In the genomic region with DNA sequence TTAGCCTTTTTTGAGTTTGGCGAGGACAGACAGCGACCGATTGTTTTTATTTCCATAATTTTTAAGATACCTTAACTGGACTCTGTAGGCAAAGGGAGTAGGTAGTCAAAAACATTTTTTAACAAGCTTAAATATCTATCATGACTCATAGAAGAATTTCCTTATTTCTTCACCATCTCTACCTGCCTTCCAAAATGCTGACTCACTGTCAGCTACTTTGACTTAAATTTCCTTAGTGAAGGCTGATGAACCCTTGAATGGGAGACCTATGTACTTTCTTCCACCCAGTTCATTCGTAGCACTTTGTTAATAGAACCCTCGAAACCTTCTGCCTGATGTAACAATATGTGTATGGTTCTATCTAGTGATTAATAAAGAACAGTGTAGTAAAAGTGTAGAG, we compare ENCODE assay signal across 1 cellular context.
A peak's percentile ranks its signal among the peaks of the same experiment; 100 is the strongest.
TF ChIP-seq lines count a peak whose summit lies in the region.

No MANE protein-coding gene starts in this region.

TF ChIP-seq in H1, 55 proteins besides CTCF, POLR2A, EP300 and RAD21:
- TF ChIP-seq, protein P1, sequence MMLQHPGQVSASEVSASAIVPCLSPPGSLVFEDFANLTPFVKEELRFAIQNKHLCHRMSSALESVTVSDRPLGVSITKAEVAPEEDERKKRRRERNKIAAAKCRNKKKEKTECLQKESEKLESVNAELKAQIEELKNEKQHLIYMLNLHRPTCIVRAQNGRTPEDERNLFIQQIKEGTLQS (IDR thresholded peaks at IDR 0.05; ENCODE audit: insufficient read depth, low read depth, low read length) = no peak
- TF ChIP-seq SP2 (IDR thresholded peaks at IDR 0.05; ENCODE audit: low read length) (no peak), KDM5A (IDR thresholded peaks at IDR 0.05; ENCODE audit: low read length) (no peak), BACH1 (IDR thresholded peaks at IDR 0.05; ENCODE audit: low read length) (peak; percentile 91), SIRT6 (IDR thresholded peaks at IDR 0.05; ENCODE audit: low read length) (no peak), MAFK (IDR thresholded peaks at IDR 0.05; ENCODE audit: low read depth, low read length) (peak; percentile 88), BRCA1 (IDR thresholded peaks at IDR 0.05; ENCODE audit: low read depth, low read length) (no peak), RFX5 (IDR thresholded peaks at IDR 0.05; ENCODE audit: borderline replicate concordance, low read depth, low read length) (no peak), NANOG (IDR thresholded peaks at IDR 0.05; ENCODE audit: insufficient read depth, low read depth, low read length, poor library complexity, severe bottlenecking) (no peak), JUND (IDR thresholded peaks at IDR 0.05; ENCODE audit: low read length) (no peak), FOSL1 (IDR thresholded peaks at IDR 0.05; ENCODE audit: insufficient read depth, low read depth, low read length) (no peak), CEBPB (IDR thresholded peaks at IDR 0.05; ENCODE audit: low read depth, low read length) (no peak)
- TF ChIP-seq, protein P2, sequence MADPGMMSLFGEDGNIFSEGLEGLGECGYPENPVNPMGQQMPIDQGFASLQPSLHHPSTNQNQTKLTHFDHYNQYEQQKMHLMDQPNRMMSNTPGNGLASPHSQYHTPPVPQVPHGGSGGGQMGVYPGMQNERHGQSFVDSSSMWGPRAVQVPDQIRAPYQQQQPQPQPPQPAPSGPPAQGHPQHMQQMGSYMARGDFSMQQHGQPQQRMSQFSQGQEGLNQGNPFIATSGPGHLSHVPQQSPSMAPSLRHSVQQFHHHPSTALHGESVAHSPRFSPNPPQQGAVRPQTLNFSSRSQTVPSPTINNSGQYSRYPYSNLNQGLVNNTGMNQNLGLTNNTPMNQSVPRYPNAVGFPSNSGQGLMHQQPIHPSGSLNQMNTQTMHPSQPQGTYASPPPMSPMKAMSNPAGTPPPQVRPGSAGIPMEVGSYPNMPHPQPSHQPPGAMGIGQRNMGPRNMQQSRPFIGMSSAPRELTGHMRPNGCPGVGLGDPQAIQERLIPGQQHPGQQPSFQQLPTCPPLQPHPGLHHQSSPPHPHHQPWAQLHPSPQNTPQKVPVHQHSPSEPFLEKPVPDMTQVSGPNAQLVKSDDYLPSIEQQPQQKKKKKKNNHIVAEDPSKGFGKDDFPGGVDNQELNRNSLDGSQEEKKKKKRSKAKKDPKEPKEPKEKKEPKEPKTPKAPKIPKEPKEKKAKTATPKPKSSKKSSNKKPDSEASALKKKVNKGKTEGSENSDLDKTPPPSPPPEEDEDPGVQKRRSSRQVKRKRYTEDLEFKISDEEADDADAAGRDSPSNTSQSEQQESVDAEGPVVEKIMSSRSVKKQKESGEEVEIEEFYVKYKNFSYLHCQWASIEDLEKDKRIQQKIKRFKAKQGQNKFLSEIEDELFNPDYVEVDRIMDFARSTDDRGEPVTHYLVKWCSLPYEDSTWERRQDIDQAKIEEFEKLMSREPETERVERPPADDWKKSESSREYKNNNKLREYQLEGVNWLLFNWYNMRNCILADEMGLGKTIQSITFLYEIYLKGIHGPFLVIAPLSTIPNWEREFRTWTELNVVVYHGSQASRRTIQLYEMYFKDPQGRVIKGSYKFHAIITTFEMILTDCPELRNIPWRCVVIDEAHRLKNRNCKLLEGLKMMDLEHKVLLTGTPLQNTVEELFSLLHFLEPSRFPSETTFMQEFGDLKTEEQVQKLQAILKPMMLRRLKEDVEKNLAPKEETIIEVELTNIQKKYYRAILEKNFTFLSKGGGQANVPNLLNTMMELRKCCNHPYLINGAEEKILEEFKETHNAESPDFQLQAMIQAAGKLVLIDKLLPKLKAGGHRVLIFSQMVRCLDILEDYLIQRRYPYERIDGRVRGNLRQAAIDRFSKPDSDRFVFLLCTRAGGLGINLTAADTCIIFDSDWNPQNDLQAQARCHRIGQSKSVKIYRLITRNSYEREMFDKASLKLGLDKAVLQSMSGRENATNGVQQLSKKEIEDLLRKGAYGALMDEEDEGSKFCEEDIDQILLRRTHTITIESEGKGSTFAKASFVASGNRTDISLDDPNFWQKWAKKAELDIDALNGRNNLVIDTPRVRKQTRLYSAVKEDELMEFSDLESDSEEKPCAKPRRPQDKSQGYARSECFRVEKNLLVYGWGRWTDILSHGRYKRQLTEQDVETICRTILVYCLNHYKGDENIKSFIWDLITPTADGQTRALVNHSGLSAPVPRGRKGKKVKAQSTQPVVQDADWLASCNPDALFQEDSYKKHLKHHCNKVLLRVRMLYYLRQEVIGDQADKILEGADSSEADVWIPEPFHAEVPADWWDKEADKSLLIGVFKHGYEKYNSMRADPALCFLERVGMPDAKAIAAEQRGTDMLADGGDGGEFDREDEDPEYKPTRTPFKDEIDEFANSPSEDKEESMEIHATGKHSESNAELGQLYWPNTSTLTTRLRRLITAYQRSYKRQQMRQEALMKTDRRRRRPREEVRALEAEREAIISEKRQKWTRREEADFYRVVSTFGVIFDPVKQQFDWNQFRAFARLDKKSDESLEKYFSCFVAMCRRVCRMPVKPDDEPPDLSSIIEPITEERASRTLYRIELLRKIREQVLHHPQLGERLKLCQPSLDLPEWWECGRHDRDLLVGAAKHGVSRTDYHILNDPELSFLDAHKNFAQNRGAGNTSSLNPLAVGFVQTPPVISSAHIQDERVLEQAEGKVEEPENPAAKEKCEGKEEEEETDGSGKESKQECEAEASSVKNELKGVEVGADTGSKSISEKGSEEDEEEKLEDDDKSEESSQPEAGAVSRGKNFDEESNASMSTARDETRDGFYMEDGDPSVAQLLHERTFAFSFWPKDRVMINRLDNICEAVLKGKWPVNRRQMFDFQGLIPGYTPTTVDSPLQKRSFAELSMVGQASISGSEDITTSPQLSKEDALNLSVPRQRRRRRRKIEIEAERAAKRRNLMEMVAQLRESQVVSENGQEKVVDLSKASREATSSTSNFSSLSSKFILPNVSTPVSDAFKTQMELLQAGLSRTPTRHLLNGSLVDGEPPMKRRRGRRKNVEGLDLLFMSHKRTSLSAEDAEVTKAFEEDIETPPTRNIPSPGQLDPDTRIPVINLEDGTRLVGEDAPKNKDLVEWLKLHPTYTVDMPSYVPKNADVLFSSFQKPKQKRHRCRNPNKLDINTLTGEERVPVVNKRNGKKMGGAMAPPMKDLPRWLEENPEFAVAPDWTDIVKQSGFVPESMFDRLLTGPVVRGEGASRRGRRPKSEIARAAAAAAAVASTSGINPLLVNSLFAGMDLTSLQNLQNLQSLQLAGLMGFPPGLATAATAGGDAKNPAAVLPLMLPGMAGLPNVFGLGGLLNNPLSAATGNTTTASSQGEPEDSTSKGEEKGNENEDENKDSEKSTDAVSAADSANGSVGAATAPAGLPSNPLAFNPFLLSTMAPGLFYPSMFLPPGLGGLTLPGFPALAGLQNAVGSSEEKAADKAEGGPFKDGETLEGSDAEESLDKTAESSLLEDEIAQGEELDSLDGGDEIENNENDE (IDR thresholded peaks at IDR 0.05; ENCODE audit: insufficient replicate concordance, low read length) = no peak
